25 cellular contexts compared by ENCODE assay signal in genomic region chr20:54694516-54694915, GRCh38.
"Had no signal": no experiment of that assay in that cellular context is flagged by ENCODE, and none has a peak within 500 bp of the region (broad histone marks: within the 10 kb centered on the region; RNA-seq: fewer than 3 reads in every experiment).

No MANE protein-coding gene starts in this region.

- DNase-seq: colonic mucosa; cortex of kidney; effector CD8-positive, alpha-beta T cell; effector memory CD8-positive, alpha-beta T cell; endodermal cell; erythroblast; esophagus squamous epithelium; foreskin fibroblast; foreskin melanocyte; gastrocnemius medialis; glutamatergic neuron; head of caudate nucleus; heart right ventricle; hippocampal formation; left cardiac atrium; left lung; left ventricle myocardium superior; lower lobe of right lung; mesenchymal stem cell; midbrain had no signal

- H3K4me1 ChIP-seq: colonic mucosa, esophagus squamous epithelium, gastrocnemius medialis, heart right ventricle, left lung, lower lobe of right lung had no signal

- H3K27ac ChIP-seq: colonic mucosa, epithelial cell of prostate, esophagus squamous epithelium, gastrocnemius medialis, heart right ventricle, left lung, lower lobe of right lung had no signal

- H3K27me3 ChIP-seq: colonic mucosa, esophagus squamous epithelium, gastrocnemius medialis, left lung had no signal

- FAIRE-seq: endometrium, islet of Langerhans, keratinocyte had no signal

- ATAC-seq: effector memory CD8-positive, alpha-beta T cell; esophagus mucosa; gastrocnemius medialis; heart right ventricle; left cardiac atrium; left lung; left ventricle myocardium superior; lower lobe of right lung had no signal

- H3K4me3 ChIP-seq: colonic mucosa, esophagus squamous epithelium, gastrocnemius medialis, heart right ventricle, left lung, lower lobe of right lung had no signal

- H3K9me3 ChIP-seq: colonic mucosa, esophagus squamous epithelium, gastrocnemius medialis, heart right ventricle, left lung, lower lobe of right lung had no signal

- H3K36me3 ChIP-seq: colonic mucosa, esophagus squamous epithelium, gastrocnemius medialis, heart right ventricle, left lung, lower lobe of right lung had no signal
